In genomic region chr4:124499266-124499665, GRCh38 we compare ENCODE assay signal across 18 cellular contexts.
DNase-seq lines count a peak whose midpoint lies in the region; ATAC-seq, FAIRE-seq and TF ChIP-seq lines count a peak whose summit lies in the region.
"Had no signal": no experiment of that assay in that cellular context is flagged by ENCODE, and none has a peak within 500 bp of the region (broad histone marks: within the 10 kb centered on the region; RNA-seq: fewer than 3 reads in every experiment).

No MANE protein-coding gene starts in this region.

- no peak overlapping the region for H3K4me3 ChIP-seq in endothelial cell of umbilical vein (replicated peaks in 1 of 3; ENCODE audit: insufficient read depth in 1 of 3, low read depth in 1 of 3, low read length in 3 of 3)
- H3K4me3 ChIP-seq: BLaER1, tibial nerve had no signal

- POLR2A ChIA-PET in endothelial cell of umbilical vein (lab: Charles Lee) = no interaction called here

- H3K27ac ChIP-seq in endothelial cell of umbilical vein (ENCODE audit: insufficient read depth, low read depth, low read length) = no peak overlapping the region
- H3K27ac ChIP-seq: BLaER1, KMS-11, tibial nerve had no signal

- no peaks in the 10 kb centered on the region for H3K9me3 ChIP-seq in endothelial cell of umbilical vein (replicated peaks; ENCODE audit: control insufficient read depth, insufficient read depth, low read length)
- H3K9me3 ChIP-seq: BLaER1, tibial nerve had no signal

- no peak overlapping the region for H3K4me2 ChIP-seq in endothelial cell of umbilical vein (ENCODE audit: insufficient read depth, low read length)
- H3K4me2 ChIP-seq: BLaER1, KMS-11 had no signal

- FAIRE-seq in endothelial cell of umbilical vein (lab: Jason Lieb, UNC) = no peak
- FAIRE-seq: frontal cortex had no signal

- H4K20me1 ChIP-seq in endothelial cell of umbilical vein (replicated peaks; ENCODE audit: control insufficient read depth, extremely low read depth, insufficient read depth, low read length) = no peaks in the 10 kb centered on the region
- H4K20me1 ChIP-seq: BLaER1 had no signal

- H3K9ac ChIP-seq in endothelial cell of umbilical vein (replicated peaks; ENCODE audit: extremely low read depth, insufficient read depth, low read length) = no peak overlapping the region
- H3K9ac ChIP-seq: BLaER1, KMS-11 had no signal

- intact Hi-C loops in endothelial cell of umbilical vein (cut with micrococcal nuclease) = no loop called here
- intact Hi-C loops in sciatic nerve (cut with DNase I) = no loop called here

- dilution Hi-C loops in endothelial cell of umbilical vein (cut with MboI; ENCODE audit: extremely low pct_ligation_motif_present, low sequenced_read_pairs) = no loop called here

- no peak for ATAC-seq in HG02588 (IDR thresholded peaks at IDR 0.05; ENCODE audit: unreplicated experiment)
- no peak for ATAC-seq in HG03039 (IDR thresholded peaks at IDR 0.05; ENCODE audit: unreplicated experiment)
- no peak for ATAC-seq in sciatic nerve
- ATAC-seq: activated CD4-positive, CD25-positive, alpha-beta regulatory T cell treated with anti-CD3 and anti-CD28 coated beads, Interleukin-2, amount 50 U/mL, for 24 hours; Right ventricle myocardium inferior; stimulated activated naive B cell treated with anti-CD40 and anti-IgM and Interleukin-4, amounts not matched to agents 10 μg/mL and 1 μg/mL and 100 μg/mL, for 72 hours had no signal

- no peak for TF ChIP-seq POLR2A in endothelial cell of umbilical vein (IDR thresholded peaks at IDR 0.05; ENCODE audit: low read depth, low read length)

- H2AFZ ChIP-seq in endothelial cell of umbilical vein (ENCODE audit: low read depth, low read length) = peak overlapping the region; percentile 59

- BruUV-seq in endothelial cell of umbilical vein (replicated peaks; lab: Mats Ljungman, UMichigan) = no TSS peak

- no peak overlapping the region for H3K4me3 Mint-ChIP-seq in neural crest cell
- H3K4me3 Mint-ChIP-seq: stimulated activated naive B cell treated with anti-CD40 and anti-IgM and Interleukin-4, amounts not matched to agents 10 μg/mL and 1 μg/mL and 100 μg/mL, for 72 hours; T-helper 1 cell treated with Interleukin-12 subunit alpha and Interleukin-12 subunit beta and Interleukin-4 antibody, amounts not matched to agents 30 μg/mL and 1 μg/mL, for 36 hours had no signal

- peak overlapping the region; percentile 2 for H3K27ac Mint-ChIP-seq in neural crest cell (ENCODE audit: unreplicated experiment)
- H3K27ac Mint-ChIP-seq: stimulated activated naive B cell treated with anti-CD40 and anti-IgM and Interleukin-4, amounts not matched to agents 10 μg/mL and 1 μg/mL and 100 μg/mL, for 72 hours; T-helper 1 cell treated with Interleukin-12 subunit alpha and Interleukin-12 subunit beta and Interleukin-4 antibody, amounts not matched to agents 30 μg/mL and 1 μg/mL, for 36 hours had no signal

- no peaks in the 10 kb centered on the region for H3K9me3 Mint-ChIP-seq in neural crest cell
- H3K9me3 Mint-ChIP-seq: stimulated activated naive B cell treated with anti-CD40 and anti-IgM and Interleukin-4, amounts not matched to agents 10 μg/mL and 1 μg/mL and 100 μg/mL, for 72 hours; T-helper 1 cell treated with Interleukin-12 subunit alpha and Interleukin-12 subunit beta and Interleukin-4 antibody, amounts not matched to agents 30 μg/mL and 1 μg/mL, for 36 hours had no signal

- H3K9me1 ChIP-seq in endothelial cell of umbilical vein (replicated peaks; ENCODE audit: control insufficient read depth, extremely low read depth, insufficient read depth, low read length) = no peaks in the 10 kb centered on the region

- no peaks in the 10 kb centered on the region for H3K27me3 Mint-ChIP-seq in neural crest cell (ENCODE audit: low read depth)

- DNase-seq in EH (ENCODE audit: low read depth) (peak; percentile 14), NCI-H69 (lab: John Stamatoyannopoulos, UW) (peak; percentile 82), endothelial cell of umbilical vein (ENCODE audit: low read depth, low spot score) (peak; percentile 25), neural crest cell (ENCODE audit: low read depth, low spot score) (no peak), sciatic nerve (ENCODE audit: low spot score) (no peak)
- DNase-seq: amniotic stem cell; effector memory CD4-positive, alpha-beta T cell; H7; stimulated activated naive B cell treated with anti-CD40 and anti-IgM and Interleukin-4, amounts not matched to agents 10 μg/mL and 1 μg/mL and 100 μg/mL, for 72 hours had no signal

- H3K36me3 ChIP-seq in endothelial cell of umbilical vein (ENCODE audit: control insufficient read depth in 2 of 2, extremely low read depth in 1 of 2, insufficient read depth in 2 of 2, low read length in 2 of 2) = no peaks in the 10 kb centered on the region
- H3K36me3 ChIP-seq: BLaER1, tibial nerve had no signal

- CTCF ChIA-PET in endothelial cell of umbilical vein (lab: Charles Lee) = no interaction called here

- H3K4me1 ChIP-seq in endothelial cell of umbilical vein (ENCODE audit: control insufficient read depth, extremely low read depth, insufficient read depth, low read length) = no peaks in the 10 kb centered on the region
- H3K4me1 ChIP-seq: BLaER1, tibial nerve had no signal

- TF ChIP-seq CTCF in endothelial cell of umbilical vein (IDR thresholded peaks at IDR 0.05; ENCODE audit: extremely low read depth in 1 of 2, insufficient read depth in 1 of 2, low read depth in 1 of 2, low read length in 2 of 2) = no peak
- no peak for TF ChIP-seq CTCF in neural crest cell (conservative IDR thresholded peaks at IDR 0.05)

- H3K36me3 Mint-ChIP-seq in neural crest cell (ENCODE audit: low read depth) = no peaks in the 10 kb centered on the region
- H3K36me3 Mint-ChIP-seq: stimulated activated naive B cell treated with anti-CD40 and anti-IgM and Interleukin-4, amounts not matched to agents 10 μg/mL and 1 μg/mL and 100 μg/mL, for 72 hours had no signal

- no peaks in the 10 kb centered on the region for H3K79me2 ChIP-seq in endothelial cell of umbilical vein (ENCODE audit: control insufficient read depth, insufficient read depth, low read length)

- H3K4me1 Mint-ChIP-seq in neural crest cell = peaks cover 12% of the 10 kb centered on the region
- H3K4me1 Mint-ChIP-seq: stimulated activated naive B cell treated with anti-CD40 and anti-IgM and Interleukin-4, amounts not matched to agents 10 μg/mL and 1 μg/mL and 100 μg/mL, for 72 hours had no signal

- H3K27me3 ChIP-seq in endothelial cell of umbilical vein (ENCODE audit: control insufficient read depth in 2 of 2, insufficient read depth in 2 of 2, low read length in 2 of 2) = no peaks in the 10 kb centered on the region
- H3K27me3 ChIP-seq: BLaER1, tibial nerve had no signal

TF ChIP-seq in endothelial cell of umbilical vein, 7 proteins besides CTCF, POLR2A, EP300 and RAD21:
- TF ChIP-seq GATA2 (IDR thresholded peaks at IDR 0.05; ENCODE audit: insufficient read depth, insufficient read length, low read depth, low read length) (no peak), MYC (IDR thresholded peaks at IDR 0.05; ENCODE audit: low read depth, low read length) (no peak), POLR2AphosphoS5 (IDR thresholded peaks at IDR 0.05; ENCODE audit: insufficient read depth, low read depth, low read length) (no peak), EZH2 (IDR thresholded peaks at IDR 0.05; ENCODE audit: borderline replicate concordance, low read depth, low read length, severe bottlenecking) (no peak), JUN (IDR thresholded peaks at IDR 0.05; ENCODE audit: borderline replicate concordance, insufficient read depth, insufficient read length, low read depth) (no peak), FOS (IDR thresholded peaks at IDR 0.05; ENCODE audit: borderline replicate concordance, insufficient read depth, low read length) (no peak), MAX (IDR thresholded peaks at IDR 0.05; ENCODE audit: insufficient read depth, insufficient read length) (no peak)
TF ChIP-seq in endothelial cell of umbilical vein: peak in this region for 0.

Comparison
In these comparisons a context has a peak if more than half of its experiments do, and no peak if none do; other contexts are left out.
1. DNase-seq: peak in EH (single experiment), NCI-H69 (single experiment) and endothelial cell of umbilical vein (single experiment); none in neural crest cell (single experiment) and sciatic nerve (single experiment).